In the genomic region with DNA sequence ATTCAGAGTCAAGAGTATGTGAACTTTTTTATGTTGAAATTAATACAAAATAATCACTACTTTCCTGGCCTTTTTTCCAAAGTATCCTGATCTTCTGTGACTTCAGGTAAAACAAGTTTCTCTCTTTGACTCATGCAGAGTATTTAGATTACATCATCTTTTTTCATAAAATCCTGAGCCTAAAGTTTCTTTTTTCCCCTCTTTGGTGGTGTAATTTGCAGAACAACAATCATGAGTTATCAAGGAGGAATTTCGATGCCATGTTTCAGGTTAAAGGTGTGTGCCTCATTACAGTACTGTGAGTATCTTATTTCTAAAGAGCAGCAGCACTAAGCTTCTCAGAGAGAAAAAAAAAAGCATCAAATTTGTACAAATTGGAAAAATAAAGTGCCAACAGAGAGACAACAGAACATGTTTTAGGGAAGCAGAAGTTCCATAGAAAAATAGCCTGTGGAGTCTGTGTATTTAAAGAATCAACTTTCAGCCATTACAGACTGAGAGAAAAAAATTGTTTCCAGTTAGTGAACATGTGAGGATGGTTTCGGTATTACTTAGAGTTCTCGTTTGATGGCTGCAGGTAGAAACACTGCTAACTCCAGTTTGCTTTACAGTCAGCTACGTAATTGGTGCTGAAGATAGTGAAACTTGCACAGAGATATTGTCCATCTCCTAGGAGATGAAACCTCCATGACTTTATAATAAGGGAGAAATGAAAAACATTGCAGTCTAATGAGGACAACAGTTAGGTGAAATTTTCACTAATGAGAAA, we compare ENCODE assay signal across 25 cellular contexts.
DNase-seq lines count a peak whose midpoint lies in the region; ATAC-seq and TF ChIP-seq lines count a peak whose summit lies in the region.
"Had no signal": no experiment of that assay in that cellular context is flagged by ENCODE, and none has a peak within 500 bp of the region (broad histone marks: within the 10 kb centered on the region; RNA-seq: fewer than 3 reads in every experiment).

No MANE protein-coding gene starts in this region.

- H3K27ac ChIP-seq in OCI-LY1 (ENCODE audit: low read depth, low read length, poor library complexity, severe bottlenecking) = no peak overlapping the region
- H3K27ac ChIP-seq in CD4-positive, alpha-beta T cell (ENCODE audit: low read depth, low read length) = no peak overlapping the region
- H3K27ac ChIP-seq in CD4-positive, alpha-beta memory T cell (ENCODE audit: low read depth, low read length) = no peak overlapping the region
- H3K27ac ChIP-seq in ascending aorta = no peak overlapping the region
- H3K27ac ChIP-seq: BLaER1 treated with 17β-estradiol and CSF1 and Interleukin-3, amounts not matched to agents 10 nM and 100 nM; tibial artery had no signal

- intact Hi-C loops in CD4-positive, alpha-beta T cell (cut with DNase I, micrococcal nuclease) = no loop called here
- intact Hi-C loops in CD4-positive, alpha-beta memory T cell (cut with micrococcal nuclease) = no loop called here
- intact Hi-C loops in ascending aorta (cut with DNase I) = no loop called here

- no peaks in the 10 kb centered on the region for H3K27me3 ChIP-seq in OCI-LY1 (ENCODE audit: insufficient read depth, low read length)
- no peaks in the 10 kb centered on the region for H3K27me3 ChIP-seq in CD4-positive, alpha-beta T cell (ENCODE audit: control insufficient read depth, insufficient read depth, low read length)
- no peaks in the 10 kb centered on the region for H3K27me3 ChIP-seq in CD4-positive, alpha-beta memory T cell (ENCODE audit: insufficient read depth, low read length)
- no peaks in the 10 kb centered on the region for H3K27me3 ChIP-seq in ascending aorta
- H3K27me3 ChIP-seq: BLaER1 treated with 17β-estradiol and CSF1 and Interleukin-3, amounts not matched to agents 10 nM and 100 nM; tibial artery had no signal

- no peaks in the 10 kb centered on the region for H3K9me3 ChIP-seq in OCI-LY1 (ENCODE audit: low read length)
- no peaks in the 10 kb centered on the region for H3K9me3 ChIP-seq in CD4-positive, alpha-beta T cell (ENCODE audit: control insufficient read depth, low read length)
- no peaks in the 10 kb centered on the region for H3K9me3 ChIP-seq in CD4-positive, alpha-beta memory T cell (ENCODE audit: control insufficient read depth in 1 of 2, low read length in 2 of 2)
- no peaks in the 10 kb centered on the region for H3K9me3 ChIP-seq in ascending aorta
- H3K9me3 ChIP-seq: tibial artery had no signal

- peak; percentile 3 for DNase-seq in epithelial cell of proximal tubule (ENCODE audit: low read depth)
- DNase-seq in CD4-positive, alpha-beta T cell = no peak
- no peak for DNase-seq in CD4-positive, alpha-beta memory T cell
- no peak for DNase-seq in NK-92 treated with Interleukin-12 subunit alpha and Interleukin-12 subunit beta, amount 100 ng/mL, for 24 hours (lab: John Stamatoyannopoulos, UW)
- no peak for DNase-seq in ascending aorta (ENCODE audit: low spot score in 2 of 2)
- DNase-seq: ACHN; activated CD4-positive, alpha-beta T cell treated with anti-CD3 and anti-CD28 coated beads for 1 hour; activated T-cell treated with anti-CD3 and anti-CD28 coated beads, Interleukin-2, amount 50 U/mL, for 72 hours; effector memory CD4-positive, alpha-beta T cell; H7; left colon; NCI-H1048; NCI-H2081 treated with DMSO at 0.1 percent for 48 hours; NCI-H510A; SHP77 treated with DMSO at 0.1 percent for 48 hours; stimulated activated CD4-positive, alpha-beta T cell treated with anti-CD3 and anti-CD28 coated beads, Interleukin-2, amount 100 ng/mL, for 24 hours; stimulated activated naive CD8-positive, alpha-beta T cell treated with anti-CD3 and anti-CD28 coated beads, Interleukin-15, Interleukin-2, amounts not matched to agents 100 U/mL and 50 U/mL, for 24 hours; tibial artery had no signal

- H2AFZ ChIP-seq in OCI-LY1 (ENCODE audit: low read length) = peak overlapping the region; percentile 47

- peak; percentile 80 for ATAC-seq in GM18868 (IDR thresholded peaks at IDR 0.05; ENCODE audit: unreplicated experiment)
- ATAC-seq in HG03095 (IDR thresholded peaks at IDR 0.05; ENCODE audit: unreplicated experiment) = peak; percentile 65
- no peak for ATAC-seq in CD4-positive, alpha-beta T cell (ENCODE audit: poor library complexity)
- ATAC-seq: activated T-cell treated with anti-CD3 and anti-CD28 coated beads, Interleukin-2, amount 50 U/mL, for 72 hours; K562; left colon; stimulated activated naive CD8-positive, alpha-beta T cell treated with anti-CD3 and anti-CD28 coated beads, Interleukin-15, Interleukin-2, amounts not matched to agents 100 U/mL and 50 U/mL, for 24 hours had no signal

- no peaks in the 10 kb centered on the region for H3K27me3 Mint-ChIP-seq in CD4-positive, alpha-beta T cell
- H3K27me3 Mint-ChIP-seq in CD4-positive, alpha-beta memory T cell = no peaks in the 10 kb centered on the region
- H3K27me3 Mint-ChIP-seq: activated naive CD8-positive, alpha-beta T cell; progenitor cell of endocrine pancreas had no signal

- H3K4me1 ChIP-seq in OCI-LY1 (ENCODE audit: insufficient read depth, low read length, severe bottlenecking) (peaks cover 21% of the 10 kb centered on the region), ascending aorta (no peaks in the 10 kb centered on the region)
- no peaks in the 10 kb centered on the region for H3K4me1 ChIP-seq in CD4-positive, alpha-beta memory T cell (ENCODE audit: insufficient read depth, low read length)
- H3K4me1 ChIP-seq: tibial artery had no signal

- peak overlapping the region; percentile 32 for H3K4me2 ChIP-seq in OCI-LY1 (ENCODE audit: low read length)
- H3K4me2 ChIP-seq: BLaER1 treated with 17β-estradiol and CSF1 and Interleukin-3, amounts not matched to agents 10 nM and 100 nM had no signal

- H3K4me3 Mint-ChIP-seq in CD4-positive, alpha-beta T cell = no peak overlapping the region
- no peak overlapping the region for H3K4me3 Mint-ChIP-seq in CD4-positive, alpha-beta memory T cell
- H3K4me3 Mint-ChIP-seq: activated naive CD8-positive, alpha-beta T cell; activated T-cell treated with anti-CD3 and anti-CD28 coated beads, Interleukin-2, amount 50 U/mL, for 72 hours had no signal

- H3K4me1 Mint-ChIP-seq in CD4-positive, alpha-beta T cell (ENCODE audit: low read depth) = no peaks in the 10 kb centered on the region
- no peaks in the 10 kb centered on the region for H3K4me1 Mint-ChIP-seq in CD4-positive, alpha-beta memory T cell

- H3K9me3 Mint-ChIP-seq in CD4-positive, alpha-beta T cell = peaks cover 8% of the 10 kb centered on the region
- peaks cover 0 to 5% (median under 1%) of the 10 kb centered on the region in 8 donors for H3K9me3 Mint-ChIP-seq in CD4-positive, alpha-beta memory T cell

- no peaks in the 10 kb centered on the region for H3F3A ChIP-seq in OCI-LY1 (ENCODE audit: insufficient read depth, low read length)

- H4K20me1 ChIP-seq in OCI-LY1 (ENCODE audit: insufficient read depth, low read length) = no peaks in the 10 kb centered on the region
- H4K20me1 ChIP-seq: BLaER1 treated with 17β-estradiol and CSF1 and Interleukin-3, amounts not matched to agents 10 nM and 100 nM had no signal

- no peak overlapping the region for H3K27ac Mint-ChIP-seq in CD4-positive, alpha-beta T cell
- H3K27ac Mint-ChIP-seq in CD4-positive, alpha-beta memory T cell = no peak overlapping the region
- H3K27ac Mint-ChIP-seq: activated naive CD8-positive, alpha-beta T cell; activated T-cell treated with anti-CD3 and anti-CD28 coated beads, Interleukin-2, amount 50 U/mL, for 72 hours; progenitor cell of endocrine pancreas had no signal

- H3K79me2 ChIP-seq in OCI-LY1 (ENCODE audit: insufficient read depth, low read length) = no peaks in the 10 kb centered on the region

- CTCF ChIA-PET in CD4-positive, alpha-beta T cell (lab: Charles Lee) = no interaction called here
- CTCF ChIA-PET in CD4-positive, alpha-beta memory T cell (lab: Charles Lee; ENCODE audit: partially characterized antibody) = no interaction called here

- H3K9ac ChIP-seq in OCI-LY1 (ENCODE audit: low read length) = no peak overlapping the region
- H3K9ac ChIP-seq: BLaER1 treated with 17β-estradiol and CSF1 and Interleukin-3, amounts not matched to agents 10 nM and 100 nM had no signal

- H3K36me3 ChIP-seq in OCI-LY1 (ENCODE audit: insufficient read depth, low read length) = no peaks in the 10 kb centered on the region
- no peaks in the 10 kb centered on the region for H3K36me3 ChIP-seq in CD4-positive, alpha-beta memory T cell (ENCODE audit: insufficient read depth, low read length)
- no peaks in the 10 kb centered on the region for H3K36me3 ChIP-seq in ascending aorta
- H3K36me3 ChIP-seq: BLaER1 treated with 17β-estradiol and CSF1 and Interleukin-3, amounts not matched to agents 10 nM and 100 nM; tibial artery had no signal

- H3K9me2 ChIP-seq in OCI-LY1 (ENCODE audit: low read depth, low read length) = no peaks in the 10 kb centered on the region

- no peak for TF ChIP-seq CTCF in OCI-LY1 (IDR thresholded peaks at IDR 0.05; ENCODE audit: low read length)
- TF ChIP-seq CTCF in epithelial cell of proximal tubule (conservative IDR thresholded peaks at IDR 0.05; ENCODE audit: low read depth, low read length) = no peak
- no peak for TF ChIP-seq CTCF in CD4-positive, alpha-beta T cell (IDR thresholded peaks at IDR 0.05)
- TF ChIP-seq CTCF in ascending aorta (IDR thresholded peaks at IDR 0.05) = no peak

- POLR2A ChIA-PET in CD4-positive, alpha-beta T cell (lab: Charles Lee) = no interaction called here
- POLR2A ChIA-PET in CD4-positive, alpha-beta memory T cell (lab: Charles Lee; ENCODE audit: partially characterized antibody) = no interaction called here

- H3K36me3 Mint-ChIP-seq in CD4-positive, alpha-beta T cell (ENCODE audit: low read depth) = no peaks in the 10 kb centered on the region
- H3K36me3 Mint-ChIP-seq in CD4-positive, alpha-beta memory T cell = no peaks in the 10 kb centered on the region
- H3K36me3 Mint-ChIP-seq: activated naive CD8-positive, alpha-beta T cell had no signal

- no peak overlapping the region for H3K4me3 ChIP-seq in OCI-LY1 (ENCODE audit: low read depth, low read length, poor library complexity, severe bottlenecking)
- no peak overlapping the region for H3K4me3 ChIP-seq in epithelial cell of proximal tubule (ENCODE audit: low read depth, low read length)
- H3K4me3 ChIP-seq in CD4-positive, alpha-beta memory T cell (ENCODE audit: low read length in 2 of 2) = no peak overlapping the region
- no peak overlapping the region for H3K4me3 ChIP-seq in ascending aorta
- H3K4me3 ChIP-seq: BLaER1 treated with 17β-estradiol and CSF1 and Interleukin-3, amounts not matched to agents 10 nM and 100 nM; K562; tibial artery had no signal
